ENCODE assay signal across 2 cellular contexts in the genomic region with DNA sequence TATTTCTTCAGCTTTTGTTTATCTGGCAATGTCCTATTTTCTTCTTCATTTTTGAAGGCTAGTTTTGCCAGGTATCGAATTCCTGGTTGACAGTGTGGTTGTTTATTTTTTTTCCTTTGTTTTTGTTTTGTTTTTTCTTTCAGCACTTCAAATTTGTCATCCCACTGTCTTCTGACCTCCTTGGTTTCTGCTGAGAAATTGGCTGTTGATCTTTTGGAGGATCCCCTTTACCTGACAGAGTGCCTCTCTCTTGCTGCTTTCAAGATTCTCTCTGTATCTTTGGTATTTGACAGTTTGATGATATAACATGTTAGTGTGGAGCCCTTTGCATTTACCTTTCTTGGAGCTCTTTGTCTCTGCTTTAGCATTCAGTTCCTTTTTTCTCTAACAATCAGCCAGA.
TF ChIP-seq lines count a peak whose summit lies in the region.

No MANE protein-coding gene starts in this region.

TF ChIP-seq in HepG2, 621 proteins besides CTCF, POLR2A, EP300 and RAD21:
- TF ChIP-seq ZFP1 (CRISPR knock-in tag; IDR thresholded peaks at IDR 0.05): peak; percentile 76; the same call in 1 of the 2 replicates
- no peak for TF ChIP-seq ZNF563 (CRISPR knock-in tag; IDR thresholded peaks at IDR 0.05)
- 0 out of 2 replicates have a peak, but pooled peaks have one; percentile 41 for TF ChIP-seq ZNF317 (CRISPR knock-in tag; IDR thresholded peaks at IDR 0.05)

TF ChIP-seq in K562, 482 proteins besides CTCF, POLR2A, EP300 and RAD21:
- peak in 1 of 2 experiments; percentile 78; a peak in 1 of 3 replicates for TF ChIP-seq CBX3 (IDR thresholded peaks at IDR 0.05; ENCODE audit: borderline replicate concordance in 1 of 2, low read length in 2 of 2)
- TF ChIP-seq ZNF740 (CRISPR knock-in tag; IDR thresholded peaks at IDR 0.05): no peak
- no peak for TF ChIP-seq ZNF740 (tag; IDR thresholded peaks at IDR 0.05)
- peak; percentile 33; the same call in 1 of the 2 replicates for TF ChIP-seq ZFP1 (CRISPR knock-in tag; IDR thresholded peaks at IDR 0.05)
- TF ChIP-seq ERF (CRISPR knock-in tag; IDR thresholded peaks at IDR 0.05): no peak
- TF ChIP-seq CREBBP (IDR thresholded peaks at IDR 0.05; ENCODE audit: low read depth, low read length): no peak
- TF ChIP-seq, protein P1, sequence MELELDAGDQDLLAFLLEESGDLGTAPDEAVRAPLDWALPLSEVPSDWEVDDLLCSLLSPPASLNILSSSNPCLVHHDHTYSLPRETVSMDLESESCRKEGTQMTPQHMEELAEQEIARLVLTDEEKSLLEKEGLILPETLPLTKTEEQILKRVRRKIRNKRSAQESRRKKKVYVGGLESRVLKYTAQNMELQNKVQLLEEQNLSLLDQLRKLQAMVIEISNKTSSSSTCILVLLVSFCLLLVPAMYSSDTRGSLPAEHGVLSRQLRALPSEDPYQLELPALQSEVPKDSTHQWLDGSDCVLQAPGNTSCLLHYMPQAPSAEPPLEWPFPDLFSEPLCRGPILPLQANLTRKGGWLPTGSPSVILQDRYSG (tag; conservative IDR thresholded peaks at IDR 0.05; ENCODE audit: low read depth): no peak
- no peak for TF ChIP-seq ZEB2 (IDR thresholded peaks at IDR 0.05)
- TF ChIP-seq CREM (IDR thresholded peaks at IDR 0.05; ENCODE audit: low read depth): no peak
- peak; percentile 84; the same call in 1 of the 2 replicates for TF ChIP-seq TRIM28 (IDR thresholded peaks at IDR 0.05)
- TF ChIP-seq RAD51 (IDR thresholded peaks at IDR 0.05; ENCODE audit: borderline replicate concordance, low read depth): no peak
- no peak for TF ChIP-seq RHOXF2B (CRISPR knock-in tag; conservative IDR thresholded peaks at IDR 0.05)
- peak; percentile 39 to 80; a peak in 3 of 4 replicates for TF ChIP-seq TRIM24 (IDR thresholded peaks at IDR 0.05)
- TF ChIP-seq ZC3H4 (CRISPR knock-in tag; IDR thresholded peaks at IDR 0.05; ENCODE audit: borderline replicate concordance): no peak
- no peak for TF ChIP-seq SMARCB1 (IDR thresholded peaks at IDR 0.05; ENCODE audit: insufficient read length, low read depth)
- TF ChIP-seq, protein P2, sequence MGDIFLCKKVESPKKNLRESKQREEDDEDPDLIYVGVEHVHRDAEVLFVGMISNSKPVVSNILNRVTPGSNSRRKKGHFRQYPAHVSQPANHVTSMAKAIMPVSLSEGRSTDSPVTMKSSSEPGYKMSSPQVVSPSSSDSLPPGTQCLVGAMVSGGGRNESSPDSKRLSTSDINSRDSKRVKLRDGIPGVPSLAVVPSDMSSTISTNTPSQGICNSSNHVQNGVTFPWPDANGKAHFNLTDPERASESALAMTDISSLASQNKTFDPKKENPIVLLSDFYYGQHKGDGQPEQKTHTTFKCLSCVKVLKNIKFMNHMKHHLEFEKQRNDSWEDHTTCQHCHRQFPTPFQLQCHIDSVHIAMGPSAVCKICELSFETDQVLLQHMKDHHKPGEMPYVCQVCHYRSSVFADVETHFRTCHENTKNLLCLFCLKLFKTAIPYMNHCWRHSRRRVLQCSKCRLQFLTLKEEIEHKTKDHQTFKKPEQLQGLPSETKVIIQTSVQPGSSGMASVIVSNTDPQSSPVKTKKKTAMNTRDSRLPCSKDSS (IDR thresholded peaks at IDR 0.05; ENCODE audit: low read depth, partially characterized antibody): peak; percentile 61
- TF ChIP-seq ZNF512 (tag; IDR thresholded peaks at IDR 0.05): no peak
- TF ChIP-seq THRAP3 (IDR thresholded peaks at IDR 0.05; ENCODE audit: borderline replicate concordance): no peak
- no peak for TF ChIP-seq ZSCAN29 (IDR thresholded peaks at IDR 0.05)
